1 cellular context compared by ENCODE assay signal in genomic region chr5:24703934-24704333, GRCh38.
TF ChIP-seq lines count a peak whose summit lies in the region.

No MANE protein-coding gene starts in this region.

TF ChIP-seq in IMR-90, 13 proteins besides CTCF, POLR2A, EP300 and RAD21:
- no peak for TF ChIP-seq CEBPB (IDR thresholded peaks at IDR 0.05; ENCODE audit: low read depth, low read length)
- TF ChIP-seq MAFK (IDR thresholded peaks at IDR 0.05; ENCODE audit: low read depth, low read length) = peak; percentile 72
